8 cellular contexts compared by ENCODE assay signal in genomic region chr6:32194825-32195651, GRCh38. TPM values are rescaled to one million over a fixed set of nuclear protein-coding genes. Genes with fewer than 3 reads are reported as not detected.
DNase-seq lines count a peak whose midpoint lies in the region; ATAC-seq and TF ChIP-seq lines count a peak whose summit lies in the region.

No MANE protein-coding gene starts in this region.

- peak; percentile 66 to 98 for TF ChIP-seq POLR2A in uterus (IDR thresholded peaks at IDR 0.05)

- peaks cover 53% of the 10 kb centered on the region for H3K4me1 Mint-ChIP-seq in mesothelial cell of epicardium

- no peaks in the 10 kb centered on the region for H3K36me3 Mint-ChIP-seq in mesothelial cell of epicardium

- no peaks in the 10 kb centered on the region for H3K36me3 ChIP-seq in colonic mucosa
- no peaks in the 10 kb centered on the region for H3K36me3 ChIP-seq in uterus

- H3K27me3 ChIP-seq in colonic mucosa = no peaks in the 10 kb centered on the region
- H3K27me3 ChIP-seq in uterus = no peaks in the 10 kb centered on the region

- peak overlapping the region; percentile 68 to 88 for H3K9ac ChIP-seq in colonic mucosa (ENCODE audit: low read depth in 2 of 2, low read length in 2 of 2)

- peak overlapping the region; percentile 18 for H3K4me3 ChIP-seq in colonic mucosa
- peak overlapping the region; percentile 13 to 19 for H3K4me3 ChIP-seq in uterus

- DNase-seq in NCI-H510A treated with DMSO at 0.1 percent for 48 hours (lab: John Stamatoyannopoulos, UW) (peak; percentile 34), NCI-H510A (lab: John Stamatoyannopoulos, UW) (no peak), RPMI7951 (ENCODE audit: low read depth) (peak; percentile 58), colonic mucosa (peak; percentile 60), mesothelial cell of epicardium (ENCODE audit: low spot score in 2 of 2, unreplicated experiment in 2 of 2) (no peak), uterus (no peak)

- H3K9me3 ChIP-seq in colonic mucosa = no peaks in the 10 kb centered on the region
- H3K9me3 ChIP-seq in uterus = no peaks in the 10 kb centered on the region

- intact Hi-C loops in colonic mucosa (cut with DNase I) (no loop called here), uterus (cut with DNase I; ENCODE audit: low total_unique reads) (no loop called here)

- TF ChIP-seq CTCF in colonic mucosa (IDR thresholded peaks at IDR 0.05) = no peak
- TF ChIP-seq CTCF in mesothelial cell of epicardium (IDR thresholded peaks at IDR 0.05; ENCODE audit: unreplicated experiment) = no peak
- peak; percentile 8 to 57 (median 41) for TF ChIP-seq CTCF in uterus (IDR thresholded peaks at IDR 0.05)

- peak overlapping the region; percentile 99 for H3K27ac Mint-ChIP-seq in mesothelial cell of epicardium

- H3K9me3 Mint-ChIP-seq in mesothelial cell of epicardium = no peaks in the 10 kb centered on the region

- H3K4me3 Mint-ChIP-seq in mesothelial cell of epicardium = peak overlapping the region; percentile 94

- ATAC-seq in HG03045 (IDR thresholded peaks at IDR 0.05; ENCODE audit: unreplicated experiment) (peak; percentile 78), GM21786 (IDR thresholded peaks at IDR 0.05; ENCODE audit: unreplicated experiment) (no peak)

- peak overlapping the region; percentile 84 for H3K27ac ChIP-seq in colonic mucosa
- peak overlapping the region; percentile 89 to 100 for H3K27ac ChIP-seq in uterus

- H3K4me1 ChIP-seq in colonic mucosa (peaks cover 2% of the 10 kb centered on the region), uterus (peaks cover 3 to 7% of the 10 kb centered on the region in 2 donors)

- H3K27me3 Mint-ChIP-seq in mesothelial cell of epicardium (ENCODE audit: low read depth) = no peaks in the 10 kb centered on the region

RNA-seq across cellular contexts. Expression of gene GPSM3, which starts 2.6 kb away (rescaled TPM):
- total RNA-seq in RPMI7951 (2014; rRNA removed; shearing (Covaris generic)) = 4.1 and 5.8 TPM in 2 replicates
- total RNA-seq in colonic mucosa (1 to 10 TPM; 6.7 to 8.6 TPM), mesothelial cell of epicardium (7.6 to 10.1 TPM (median 8.6 TPM) in 3 replicates), uterus (1 to 10 TPM in 3 of 4 donors, not detected in 1; 2.3 to 9.7 (median 3.5) TPM)

RNA-seq across cellular contexts. Expression of gene PBX2, which starts 5.0 kb away (rescaled TPM):
- total RNA-seq in RPMI7951 (2014; rRNA removed; shearing (Covaris generic)) = 14.4 and 15.7 TPM in 2 replicates
- 10 to 100 TPM; 47.5 TPM for total RNA-seq in colonic mucosa
- total RNA-seq in mesothelial cell of epicardium = 236 to 250 TPM (median 246 TPM) in 3 replicates
- total RNA-seq in uterus = 100 to 1,000 TPM in 1 of 4 donors, 10 to 100 TPM in 3; 35.1 to 150 (median 57.7) TPM

RNA-seq across cellular contexts. Expression of gene AGER, which starts 11.0 kb away (rescaled TPM):
- total RNA-seq in RPMI7951 (2014; rRNA removed; shearing (Covaris generic)) = 0.98 and 1.6 TPM in 2 replicates
- total RNA-seq in colonic mucosa = 10 to 100 TPM in 1 of 2 donors, 1 to 10 TPM in 1; 4.1 to 10.1 TPM
- total RNA-seq in mesothelial cell of epicardium = 23.7 to 28.1 TPM (median 27.5 TPM) in 3 replicates
- 10 to 100 TPM in 1 of 4 donors, 1 to 10 TPM in 1, under 1 TPM in 1, not detected in 1; 0.59 to 12.4 (median 2.5) TPM for total RNA-seq in uterus

RNA-seq across cellular contexts. Expression of gene RNF5, which starts 16.8 kb away (rescaled TPM):
- 106 and 113 TPM in 2 replicates for total RNA-seq in RPMI7951 (2014; rRNA removed; shearing (Covaris generic))
- total RNA-seq in colonic mucosa (10 to 100 TPM; 75.8 to 87.4 TPM), mesothelial cell of epicardium (60.7 to 62.8 TPM (median 62.1 TPM) in 3 replicates), uterus (10 to 100 TPM; 45.6 to 84.7 (median 56.3) TPM)

RNA-seq across cellular contexts. Expression of gene AGPAT1, which starts 19.2 kb away (rescaled TPM):
- 59.4 and 82.3 TPM in 2 replicates for total RNA-seq in RPMI7951 (2014; rRNA removed; shearing (Covaris generic))
- total RNA-seq in colonic mucosa = 10 to 100 TPM; 44.1 to 54.5 TPM
- 63.2 to 69.0 TPM (median 64.6 TPM) in 3 replicates for total RNA-seq in mesothelial cell of epicardium
- 10 to 100 TPM; 14.2 to 71.2 (median 37.7) TPM for total RNA-seq in uterus

Comparison
In these comparisons a context has a peak if more than half of its experiments do, and no peak if none do; other contexts are left out.
1. DNase-seq: peak in NCI-H510A treated with DMSO at 0.1 percent for 48 hours (single experiment), RPMI7951 (single experiment) and colonic mucosa (single experiment); none in NCI-H510A (single experiment), mesothelial cell of epicardium (0 of 2) and uterus (0 of 2).
2. CTCF ChIP-seq: peak in uterus (4 of 4); none in colonic mucosa (single experiment) and mesothelial cell of epicardium (single experiment).